ENCODE assay signal across 11 cellular contexts in genomic region chrX:48558270-48558669, GRCh38. TPM values are rescaled to one million over a fixed set of nuclear protein-coding genes. Genes with fewer than 3 reads are reported as not detected.
DNase-seq lines count a peak whose midpoint lies in the region; ATAC-seq and TF ChIP-seq lines count a peak whose summit lies in the region.
"Had no signal": no experiment of that assay in that cellular context is flagged by ENCODE, and none has a peak within 500 bp of the region (broad histone marks: within the 10 kb centered on the region; RNA-seq: fewer than 3 reads in every experiment).

No MANE protein-coding gene starts in this region.

- peaks cover 2% of the 10 kb centered on the region for H3K4me1 Mint-ChIP-seq in activated T-helper 2 cell treated with anti-CD3 and anti-CD28 coated beads, Interferon-gamma antibody, Interleukin-2, Interleukin-4, amounts not matched to agents 10 μg/mL and 5 μg/mL and 100 μg/mL, durations not matched to agents 14 hours and 24 hours and 36 hours (ENCODE audit: low read depth)
- H3K4me1 Mint-ChIP-seq: T-helper 17 cell had no signal

- no peak overlapping the region for H3K4me2 ChIP-seq in GM23248 (ENCODE audit: unreplicated experiment)

- WGBS in GM23248 (ENCODE audit: low coverage in 1 of 2, low lambda C conversion rate in 2 of 2, missing lambda C conversion rate in 2 of 2), 2 experiments, result 18 to 25% methylated on average over 4 of the region's 4 CpGs
- WGBS in prostate gland, result 78% methylated on average over 4 of the region's 4 CpGs

- no peaks in the 10 kb centered on the region for H3K27me3 Mint-ChIP-seq in activated T-helper 2 cell treated with anti-CD3 and anti-CD28 coated beads, Interferon-gamma antibody, Interleukin-2, Interleukin-4, amounts not matched to agents 10 μg/mL and 5 μg/mL and 100 μg/mL, durations not matched to agents 14 hours and 24 hours and 36 hours (ENCODE audit: low read depth)
- H3K27me3 Mint-ChIP-seq: T-helper 17 cell had no signal

- no peaks in the 10 kb centered on the region for H4K20me1 ChIP-seq in GM23248 (ENCODE audit: insufficient read depth)

- in situ Hi-C loops in GM23248 (cut with MboI), result no loop called here

- no peaks in the 10 kb centered on the region for H3K36me3 ChIP-seq in GM23248 (ENCODE audit: low read depth)
- no peaks in the 10 kb centered on the region for H3K36me3 ChIP-seq in prostate gland

- TF ChIP-seq CTCF in foreskin keratinocyte (conservative IDR thresholded peaks at IDR 0.05) (no peak), prostate gland (IDR thresholded peaks at IDR 0.05) (no peak)

- H3K4me1 ChIP-seq in GM23248 (ENCODE audit: insufficient read depth) (peaks cover 9% of the 10 kb centered on the region), foreskin keratinocyte (peaks cover 10% of the 10 kb centered on the region), prostate gland (replicated peaks) (no peaks in the 10 kb centered on the region)
- H3K4me1 ChIP-seq: right lobe of liver had no signal

- intact Hi-C loops in activated T-helper 2 cell treated with anti-CD3 and anti-CD28 coated beads, Interferon-gamma antibody, Interleukin-2, Interleukin-4, amounts not matched to agents 10 μg/mL and 5 μg/mL and 100 μg/mL, durations not matched to agents 14 hours and 24 hours and 36 hours (cut with micrococcal nuclease), result no loop called here
- intact Hi-C loops in prostate gland (cut with DNase I), result no loop called here

- H3K9me3 Mint-ChIP-seq in activated T-helper 2 cell treated with anti-CD3 and anti-CD28 coated beads, Interferon-gamma antibody, Interleukin-2, Interleukin-4, amounts not matched to agents 10 μg/mL and 5 μg/mL and 100 μg/mL, durations not matched to agents 14 hours and 24 hours and 36 hours, result no peaks in the 10 kb centered on the region

- H3K4me3 Mint-ChIP-seq in activated T-helper 2 cell treated with anti-CD3 and anti-CD28 coated beads, Interferon-gamma antibody, Interleukin-2, Interleukin-4, amounts not matched to agents 10 μg/mL and 5 μg/mL and 100 μg/mL, durations not matched to agents 14 hours and 24 hours and 36 hours (ENCODE audit: low read depth), result no peak overlapping the region
- H3K4me3 Mint-ChIP-seq: T-helper 17 cell had no signal

- H3K9me3 ChIP-seq in GM23248 (ENCODE audit: low read depth) (no peaks in the 10 kb centered on the region), prostate gland (no peaks in the 10 kb centered on the region)
- H3K9me3 ChIP-seq: right lobe of liver had no signal

- DNase-seq in A172 (ENCODE audit: low spot score) (peak; percentile 78), GM23248 (peak; percentile 87), foreskin keratinocyte (peak; percentile 66 to 85), NCI-H748 (lab: John Stamatoyannopoulos, UW; ENCODE audit: unreplicated experiment) (no peak), prostate gland (ENCODE audit: low spot score) (no peak), pons (ENCODE audit: low spot score) (no peak)
- no peak for DNase-seq in activated T-helper 2 cell treated with anti-CD3 and anti-CD28 coated beads, Interferon-gamma antibody, Interleukin-2, Interleukin-4, amounts not matched to agents 10 μg/mL and 5 μg/mL and 100 μg/mL, durations not matched to agents 14 hours and 24 hours and 36 hours (ENCODE audit: low spot score)
- DNase-seq: effector memory CD4-positive, alpha-beta T cell; right lobe of liver; T-helper 17 cell had no signal

- peak overlapping the region; percentile 74 for H3K27ac Mint-ChIP-seq in activated T-helper 2 cell treated with anti-CD3 and anti-CD28 coated beads, Interferon-gamma antibody, Interleukin-2, Interleukin-4, amounts not matched to agents 10 μg/mL and 5 μg/mL and 100 μg/mL, durations not matched to agents 14 hours and 24 hours and 36 hours
- H3K27ac Mint-ChIP-seq: T-helper 17 cell had no signal

- peaks cover 12% of the 10 kb centered on the region; the same call in 1 of the 2 replicates for H3F3A ChIP-seq in GM23248 (ENCODE audit: insufficient read depth)

- H3K9ac ChIP-seq in GM23248, result no peak overlapping the region

- H3K4me3 ChIP-seq in GM23248 (no peak overlapping the region), prostate gland (no peak overlapping the region)
- H3K4me3 ChIP-seq: right lobe of liver had no signal

- ATAC-seq in foreskin keratinocyte, result peak; percentile 99
- ATAC-seq in HG03565 (IDR thresholded peaks at IDR 0.05; ENCODE audit: unreplicated experiment), result no peak
- ATAC-seq: T-helper 17 cell had no signal

- H3K36me3 Mint-ChIP-seq in activated T-helper 2 cell treated with anti-CD3 and anti-CD28 coated beads, Interferon-gamma antibody, Interleukin-2, Interleukin-4, amounts not matched to agents 10 μg/mL and 5 μg/mL and 100 μg/mL, durations not matched to agents 14 hours and 24 hours and 36 hours (ENCODE audit: low read depth), result peaks cover 49% of the 10 kb centered on the region

- TF ChIP-seq POLR2A in prostate gland (IDR thresholded peaks at IDR 0.05), result no peak

- H3K79me2 ChIP-seq in GM23248 (ENCODE audit: insufficient read depth), result no peaks in the 10 kb centered on the region

- H2AFZ ChIP-seq in GM23248, result no peak overlapping the region

- H3K27ac ChIP-seq in GM23248, result peak overlapping the region; percentile 60
- H3K27ac ChIP-seq in foreskin keratinocyte, result peak overlapping the region; percentile 74
- no peak overlapping the region for H3K27ac ChIP-seq in prostate gland
- H3K27ac ChIP-seq: right lobe of liver had no signal

- no peaks in the 10 kb centered on the region for H3K9me2 ChIP-seq in GM23248 (ENCODE audit: insufficient read depth)

- H3K27me3 ChIP-seq in GM23248 (replicated peaks; ENCODE audit: insufficient read depth) (no peaks in the 10 kb centered on the region), foreskin keratinocyte (no peaks in the 10 kb centered on the region), prostate gland (replicated peaks; ENCODE audit: insufficient read depth) (no peaks in the 10 kb centered on the region)
- H3K27me3 ChIP-seq: right lobe of liver had no signal

RNA-seq across cellular contexts. Expression of gene RBM3, which starts 16.0 kb away (rescaled TPM):
- total RNA-seq in A172 (2014; rRNA removed; shearing (Covaris generic)), result 126 and 142 TPM in 2 replicates
- total RNA-seq in GM23248 (2014; rRNA removed; shearing (Covaris generic)), result 188 and 210 TPM in 2 replicates
- polyA plus RNA-seq in GM23248 (2016; fragmentation: Nextera tagmentation; extraction: Ambion mirVana) (143 and 150 TPM in 2 replicates), foreskin keratinocyte (208 and 226 TPM in 2 replicates)
- total RNA-seq in activated T-helper 2 cell treated with anti-CD3 and anti-CD28 coated beads, Interferon-gamma antibody, Interleukin-2, Interleukin-4, amounts not matched to agents 10 μg/mL and 5 μg/mL and 100 μg/mL, durations not matched to agents 14 hours and 24 hours and 36 hours, result 345 and 346 TPM in 2 replicates
- total RNA-seq in foreskin keratinocyte (193 and 230 TPM in 2 replicates), prostate gland (100 to 1,000 TPM; 155 to 169 TPM)

RNA-seq across cellular contexts. Expression of gene TBC1D25, which starts 18.8 kb away (rescaled TPM):
- 8.6 and 12.7 TPM in 2 replicates for total RNA-seq in A172 (2014; rRNA removed; shearing (Covaris generic))
- total RNA-seq in GM23248 (2014; rRNA removed; shearing (Covaris generic)), result 7.9 and 8.2 TPM in 2 replicates
- polyA plus RNA-seq in GM23248 (2016; fragmentation: Nextera tagmentation; extraction: Ambion mirVana), result 8.5 and 8.6 TPM in 2 replicates
- 16.0 and 18.3 TPM in 2 replicates for total RNA-seq in activated T-helper 2 cell treated with anti-CD3 and anti-CD28 coated beads, Interferon-gamma antibody, Interleukin-2, Interleukin-4, amounts not matched to agents 10 μg/mL and 5 μg/mL and 100 μg/mL, durations not matched to agents 14 hours and 24 hours and 36 hours
- total RNA-seq in foreskin keratinocyte, result 9.3 and 9.4 TPM in 2 replicates
- polyA plus RNA-seq in foreskin keratinocyte, result 9.6 and 10.6 TPM in 2 replicates
- 10 to 100 TPM in 1 of 2 donors, 1 to 10 TPM in 1; 8.9 to 21.9 TPM for total RNA-seq in prostate gland

RNA-seq across cellular contexts. Expression of gene EBP, which starts 36.7 kb away (rescaled TPM):
- 92.6 and 143 TPM in 2 replicates for total RNA-seq in A172 (2014; rRNA removed; shearing (Covaris generic))
- 17.0 and 21.1 TPM in 2 replicates for total RNA-seq in GM23248 (2014; rRNA removed; shearing (Covaris generic))
- polyA plus RNA-seq in GM23248 (2016; fragmentation: Nextera tagmentation; extraction: Ambion mirVana) (45.0 and 48.3 TPM in 2 replicates), foreskin keratinocyte (558 and 569 TPM in 2 replicates)
- 209 and 212 TPM in 2 replicates for total RNA-seq in activated T-helper 2 cell treated with anti-CD3 and anti-CD28 coated beads, Interferon-gamma antibody, Interleukin-2, Interleukin-4, amounts not matched to agents 10 μg/mL and 5 μg/mL and 100 μg/mL, durations not matched to agents 14 hours and 24 hours and 36 hours
- total RNA-seq in foreskin keratinocyte (440 and 479 TPM in 2 replicates), prostate gland (10 to 100 TPM; 37.8 to 46.9 TPM)

RNA-seq across cellular contexts. Expression of gene WDR13, which starts 39.0 kb away (rescaled TPM):
- 71.5 and 81.8 TPM in 2 replicates for total RNA-seq in A172 (2014; rRNA removed; shearing (Covaris generic))
- total RNA-seq in GM23248 (2014; rRNA removed; shearing (Covaris generic)), result 120 and 149 TPM in 2 replicates
- polyA plus RNA-seq in GM23248 (2016; fragmentation: Nextera tagmentation; extraction: Ambion mirVana) (89.7 and 92.4 TPM in 2 replicates), foreskin keratinocyte (71.6 and 79.4 TPM in 2 replicates)
- 43.4 and 44.7 TPM in 2 replicates for total RNA-seq in activated T-helper 2 cell treated with anti-CD3 and anti-CD28 coated beads, Interferon-gamma antibody, Interleukin-2, Interleukin-4, amounts not matched to agents 10 μg/mL and 5 μg/mL and 100 μg/mL, durations not matched to agents 14 hours and 24 hours and 36 hours
- total RNA-seq in foreskin keratinocyte (67.2 and 83.3 TPM in 2 replicates), prostate gland (100 to 1,000 TPM; 102 to 190 TPM)

RNA-seq across cellular contexts. Expression of gene PORCN, which starts 49.5 kb away (rescaled TPM):
- total RNA-seq in A172 (2014; rRNA removed; shearing (Covaris generic)), result 13.2 and 15.2 TPM in 2 replicates
- total RNA-seq in GM23248 (2014; rRNA removed; shearing (Covaris generic)), result 15.4 and 32.2 TPM in 2 replicates
- polyA plus RNA-seq in GM23248 (2016; fragmentation: Nextera tagmentation; extraction: Ambion mirVana), result 20.3 and 22.9 TPM in 2 replicates
- 16.5 and 17.7 TPM in 2 replicates for total RNA-seq in activated T-helper 2 cell treated with anti-CD3 and anti-CD28 coated beads, Interferon-gamma antibody, Interleukin-2, Interleukin-4, amounts not matched to agents 10 μg/mL and 5 μg/mL and 100 μg/mL, durations not matched to agents 14 hours and 24 hours and 36 hours
- 30.6 and 60.1 TPM in 2 replicates for total RNA-seq in foreskin keratinocyte
- polyA plus RNA-seq in foreskin keratinocyte, result 34.1 and 60.6 TPM in 2 replicates
- total RNA-seq in prostate gland, result 10 to 100 TPM; 15.1 to 61.7 TPM

Comparison
In these comparisons a context has a peak if more than half of its experiments do, and no peak if none do; other contexts are left out.
1. DNase-seq: peak in A172 (single experiment), GM23248 (single experiment) and foreskin keratinocyte (2 of 2); none in activated T-helper 2 cell treated with anti-CD3 and anti-CD28 coated beads, Interferon-gamma antibody, Interleukin-2, Interleukin-4, amounts not matched to agents 10 μg/mL and 5 μg/mL and 100 μg/mL, durations not matched to agents 14 hours and 24 hours and 36 hours (single experiment), NCI-H748 (single experiment), prostate gland (single experiment) and pons (single experiment).
2. H3K27ac ChIP-seq: peak in GM23248 (single experiment) and foreskin keratinocyte (single experiment); none in prostate gland (0 of 2).